Comparison of ENCODE assay signal across 13 cellular contexts in the genomic region with DNA sequence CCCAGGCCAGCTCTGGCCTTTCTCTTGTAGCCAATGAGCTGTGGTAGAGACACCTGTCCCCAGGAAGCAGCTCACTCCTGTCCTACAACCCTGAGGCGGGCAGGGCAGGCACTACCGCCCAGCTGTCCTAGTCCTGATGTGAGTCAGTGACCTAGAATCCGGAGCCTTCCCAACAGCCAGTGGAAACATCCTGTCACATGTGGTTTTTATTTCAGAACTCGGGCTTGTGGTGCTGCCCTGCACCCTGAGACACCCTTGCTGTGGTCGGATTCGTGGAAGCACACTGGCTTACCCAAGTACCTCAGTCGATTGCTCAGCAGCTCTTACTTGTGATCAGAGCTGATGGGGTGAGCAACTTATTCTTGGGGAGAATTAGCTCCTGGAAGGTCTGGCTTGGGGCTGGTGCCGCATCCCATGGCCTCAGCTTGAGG.
A peak's percentile ranks its signal among the peaks of the same experiment; 100 is the strongest.
DNase-seq lines count a peak whose midpoint lies in the region; ATAC-seq and TF ChIP-seq lines count a peak whose summit lies in the region.
"Had no signal": no experiment of that assay in that cellular context is flagged by ENCODE, and none has a peak within 500 bp of the region (broad histone marks: within the 10 kb centered on the region; RNA-seq: fewer than 3 reads in every experiment).

No MANE protein-coding gene starts in this region.

- no peaks in the 10 kb centered on the region for H3K36me3 ChIP-seq in breast epithelium
- H3K36me3 ChIP-seq: colonic mucosa, pancreas had no signal

- H3K9me3 Mint-ChIP-seq in MCF 10A (ENCODE audit: unreplicated experiment) = no peaks in the 10 kb centered on the region

- no peak for ATAC-seq in left lobe of liver
- ATAC-seq in GM19023 (IDR thresholded peaks at IDR 0.05; ENCODE audit: unreplicated experiment) = no peak
- ATAC-seq: pancreas had no signal

- BruUV-seq in MCF 10A (replicated peaks; lab: Mats Ljungman, UMichigan) = no TSS peak

- CTCF ChIA-PET in MCF 10A (lab: Yijun Ruan, JAX) = interaction anchor here (0.6 to 1.4 kb wide), 5 partner anchors 22 to 435 kb away, joined by 3 to 6 read pairs (median 3); no protein-coding TSS in a partner anchor

- H3K27ac ChIP-seq in breast epithelium = no peak overlapping the region
- H3K27ac ChIP-seq: colonic mucosa, pancreas had no signal

- DNase-seq in MCF 10A (ENCODE audit: unreplicated experiment) (peak; percentile 43), breast epithelium (ENCODE audit: low spot score in 2 of 2) (no peak), RPMI8226 (peak; percentile 17), choroid plexus epithelial cell (ENCODE audit: low read depth) (peak; percentile 60), stromal cell of bone marrow (ENCODE audit: low read depth) (peak; percentile 89), left lobe of liver (ENCODE audit: low spot score) (no peak), Ammon's horn (ENCODE audit: low spot score) (no peak)
- DNase-seq: activated CD4-positive, CD25-positive, alpha-beta regulatory T cell treated with anti-CD3 and anti-CD28 coated beads, Interleukin-2, amount 50 U/mL, for 72 hours; colonic mucosa; NCI-H69; pancreas had no signal

- intact Hi-C loops in MCF 10A (cut with micrococcal nuclease) (loop anchor here (10.0 kb wide), 1 partner anchor 437 kb away; no protein-coding TSS in a partner anchor), breast epithelium (cut with DNase I; ENCODE audit: low total_unique reads) (no loop called here)

- H3K27me3 ChIP-seq in breast epithelium = peaks cover 0 to 9% of the 10 kb centered on the region in 2 donors
- H3K27me3 ChIP-seq: colonic mucosa, pancreas had no signal

- H3K4me3 ChIP-seq in breast epithelium = no peak overlapping the region
- no peak overlapping the region for H3K4me3 ChIP-seq in choroid plexus epithelial cell (ENCODE audit: low read depth, low read length)
- H3K4me3 ChIP-seq: colonic mucosa, pancreas had no signal

- TF ChIP-seq CTCF in MCF 10A (IDR thresholded peaks at IDR 0.05; ENCODE audit: unreplicated experiment) (no peak), breast epithelium (IDR thresholded peaks at IDR 0.05) (no peak), choroid plexus epithelial cell (conservative IDR thresholded peaks at IDR 0.05; ENCODE audit: low read depth, low read length) (no peak)

- no peaks in the 10 kb centered on the region for H3K36me3 Mint-ChIP-seq in MCF 10A (ENCODE audit: insufficient read depth, unreplicated experiment)
- H3K36me3 Mint-ChIP-seq: CD14-positive monocyte had no signal

- no peaks in the 10 kb centered on the region for H3K4me1 ChIP-seq in breast epithelium
- H3K4me1 ChIP-seq: colonic mucosa, pancreas had no signal

- no peaks in the 10 kb centered on the region for H3K9me3 ChIP-seq in breast epithelium
- H3K9me3 ChIP-seq: colonic mucosa, pancreas had no signal

- no peak overlapping the region for H3K27ac Mint-ChIP-seq in MCF 10A (ENCODE audit: low read depth, unreplicated experiment)
- H3K27ac Mint-ChIP-seq: CD14-positive monocyte had no signal

- POLR2A ChIA-PET in MCF 10A (lab: Yijun Ruan, JAX) = no interaction called here

- no peaks in the 10 kb centered on the region for H3K27me3 Mint-ChIP-seq in MCF 10A (ENCODE audit: insufficient read depth, unreplicated experiment)

- TF ChIP-seq POLR2A in breast epithelium (IDR thresholded peaks at IDR 0.05) = no peak

- peaks cover 12% of the 10 kb centered on the region for H3K4me1 Mint-ChIP-seq in MCF 10A (ENCODE audit: insufficient read depth, unreplicated experiment)
- H3K4me1 Mint-ChIP-seq: CD14-positive monocyte had no signal

- H3K4me3 Mint-ChIP-seq in MCF 10A (ENCODE audit: unreplicated experiment) = no peak overlapping the region
- H3K4me3 Mint-ChIP-seq: CD14-positive monocyte had no signal

Comparison
In these comparisons a context has a peak if more than half of its experiments do, and no peak if none do; other contexts are left out.
1. DNase-seq: peak in MCF 10A (single experiment), RPMI8226 (single experiment), choroid plexus epithelial cell (single experiment) and stromal cell of bone marrow (single experiment); none in breast epithelium (0 of 2), left lobe of liver (single experiment) and Ammon's horn (single experiment).